ENCODE assay signal across 26 cellular contexts in the genomic region with DNA sequence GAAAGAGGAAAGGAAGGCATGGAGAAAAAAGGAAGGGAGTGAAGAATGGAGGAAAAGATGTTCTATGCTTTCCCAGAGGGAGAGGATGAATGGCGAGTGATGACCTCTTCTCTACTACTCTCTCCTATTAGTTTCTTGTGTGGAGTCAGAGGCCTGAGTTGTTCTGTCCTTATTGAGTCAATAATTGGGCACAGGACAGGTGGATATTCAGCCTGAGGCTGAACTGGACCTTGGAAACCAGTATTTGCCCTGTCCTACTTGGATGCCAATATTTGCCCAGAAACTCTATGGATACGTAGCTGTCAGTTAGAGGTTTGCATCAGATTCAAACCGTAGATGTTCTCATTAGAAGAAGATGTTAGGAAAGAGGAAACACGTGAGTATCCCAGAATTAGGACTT.
"Had no signal": no experiment of that assay in that cellular context is flagged by ENCODE, and none has a peak within 500 bp of the region (broad histone marks: within the 10 kb centered on the region; RNA-seq: fewer than 3 reads in every experiment).

No MANE protein-coding gene starts in this region.

- H3K9me3 Mint-ChIP-seq: natural killer cell had no signal

- ATAC-seq: activated T-cell treated with anti-CD3 and anti-CD28 coated beads, Interleukin-2, amount 50 U/mL, for 72 hours; gastrocnemius medialis; left lung; lower lobe of right lung; natural killer cell; right cardiac atrium; stimulated activated naive CD8-positive, alpha-beta T cell treated with anti-CD3 and anti-CD28 coated beads, Interleukin-15, Interleukin-2, amounts not matched to agents 100 U/mL and 50 U/mL, for 24 hours had no signal

- DNase-seq: activated CD4-positive, alpha-beta T cell treated with anti-CD3 and anti-CD28 coated beads for 4 hours; activated CD4-positive, alpha-beta T cell treated with anti-CD3 and anti-CD28 coated beads, Interleukin-2, amount 50 U/mL, for 4 hours; activated CD4-positive, CD25-positive, alpha-beta regulatory T cell; activated naive CD4-positive, alpha-beta T cell; activated T-cell treated with anti-CD3 and anti-CD28 coated beads for 4 hours; activated T-cell treated with anti-CD3 and anti-CD28 coated beads, Interleukin-2, amount 50 U/mL, for 72 hours; anterior cingulate cortex; effector memory CD4-positive, alpha-beta T cell; erythroblast; gastrocnemius medialis; glutamatergic neuron; left lung; lower lobe of right lung; mesendoderm; natural killer cell; right cardiac atrium; spleen; stimulated activated CD4-positive, alpha-beta T cell treated with anti-CD3 and anti-CD28 coated beads, Interleukin-2, amount 100 ng/mL, for 48 hours; stimulated activated naive CD8-positive, alpha-beta T cell treated with anti-CD3 and anti-CD28 coated beads, Interleukin-15, Interleukin-2, amounts not matched to agents 100 U/mL and 50 U/mL, for 24 hours; testis; trophoblast cell had no signal

- FAIRE-seq: colon, islet of Langerhans, urothelium cell line had no signal

- H3K4me2 ChIP-seq: neural progenitor cell had no signal

- H3K4me1 ChIP-seq: gastrocnemius medialis, neural progenitor cell, testis had no signal

- H3K4me3 Mint-ChIP-seq: activated naive CD8-positive, alpha-beta T cell; activated T-cell treated with anti-CD3 and anti-CD28 coated beads, Interleukin-2, amount 50 U/mL, for 72 hours; natural killer cell; neural progenitor cell had no signal

- H3K27me3 ChIP-seq: gastrocnemius medialis, left lung, neural progenitor cell, spleen, testis had no signal

- H3K4me1 Mint-ChIP-seq: natural killer cell, neural progenitor cell had no signal

- H3K9ac ChIP-seq: neural progenitor cell had no signal

- H2AFZ ChIP-seq: neural progenitor cell had no signal

- H3K9me3 ChIP-seq: gastrocnemius medialis, lower lobe of right lung, testis had no signal

- H3K27ac ChIP-seq: gastrocnemius medialis, left lung, lower lobe of right lung, neural progenitor cell, testis had no signal

- H3K27ac Mint-ChIP-seq: activated naive CD8-positive, alpha-beta T cell; activated T-cell treated with anti-CD3 and anti-CD28 coated beads, Interleukin-2, amount 50 U/mL, for 72 hours; natural killer cell; neural progenitor cell had no signal

- H3K36me3 ChIP-seq: gastrocnemius medialis, left lung, lower lobe of right lung, neural progenitor cell, spleen had no signal

- H3K4me3 ChIP-seq: gastrocnemius medialis, left lung, lower lobe of right lung, neural progenitor cell, spleen, testis had no signal
